16 cellular contexts compared by ENCODE assay signal in the genomic region with DNA sequence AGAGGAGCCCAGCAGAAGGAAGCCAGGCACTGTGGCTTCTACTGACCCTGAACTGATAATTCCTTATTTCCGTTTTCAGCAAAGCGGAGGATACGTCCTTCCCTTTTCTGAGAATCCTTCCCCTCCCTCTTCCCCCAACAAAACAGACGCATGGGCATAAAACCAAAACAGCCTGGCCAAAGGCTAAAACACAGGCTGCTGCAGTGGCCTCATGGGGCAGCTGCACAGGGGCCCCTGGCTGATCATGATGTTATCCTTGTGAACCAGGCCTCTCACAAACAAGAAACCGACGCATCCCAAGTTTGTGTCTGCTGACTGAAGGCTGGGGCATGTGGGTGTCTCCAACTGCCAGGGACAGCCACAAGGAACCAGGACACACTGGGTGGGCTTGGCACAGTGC. TPM values are rescaled to one million over a fixed set of nuclear protein-coding genes. Genes with fewer than 3 reads are reported as not detected.
DNase-seq lines count a peak whose midpoint lies in the region; ATAC-seq and TF ChIP-seq lines count a peak whose summit lies in the region.
"Had no signal": no experiment of that assay in that cellular context is flagged by ENCODE, and none has a peak within 500 bp of the region (broad histone marks: within the 10 kb centered on the region; RNA-seq: fewer than 3 reads in every experiment).

No MANE protein-coding gene starts in this region.

- H3K4me3 ChIP-seq in adrenal gland (no peak overlapping the region), right lobe of liver (no peak overlapping the region), skeletal muscle tissue (ENCODE audit: low read length in 3 of 3) (no peak overlapping the region)

- WGBS in adrenal gland, 4 donors, result 30 to 44% (median 36%) methylated on average over 4 to 6 of the region's 6 CpGs
- WGBS in right lobe of liver (ENCODE audit: insufficient coverage, low coverage, low lambda C conversion rate, missing lambda C conversion rate), result 29% methylated on average over 4 of the region's 6 CpGs

- no peak for TF ChIP-seq POLR2A in adrenal gland (IDR thresholded peaks at IDR 0.05)
- TF ChIP-seq POLR2A in right lobe of liver (IDR thresholded peaks at IDR 0.05), result no peak

- peaks cover 0 to 14% of the 10 kb centered on the region in 2 donors for H3K4me1 ChIP-seq in adrenal gland (replicated peaks in 1 of 2)
- peaks cover 0 to 3% (median 0%) of the 10 kb centered on the region in 4 donors for H3K4me1 ChIP-seq in right lobe of liver
- H3K4me1 ChIP-seq in skeletal muscle tissue (ENCODE audit: control insufficient read depth in 3 of 3, insufficient read depth in 3 of 3, low read length in 3 of 3), result peaks cover 15 to 26% (median 20%) of the 10 kb centered on the region in 3 donors

- no peaks in the 10 kb centered on the region for H3K36me3 ChIP-seq in adrenal gland (replicated peaks in 1 of 2)
- H3K36me3 ChIP-seq in right lobe of liver, result no peaks in the 10 kb centered on the region
- peaks cover 0 to 20% (median 7%) of the 10 kb centered on the region in 3 donors for H3K36me3 ChIP-seq in skeletal muscle tissue (ENCODE audit: control insufficient read depth in 3 of 3, insufficient read depth in 3 of 3, low read length in 3 of 3)

- H3K9me3 ChIP-seq in adrenal gland (replicated peaks in 1 of 3) (no peaks in the 10 kb centered on the region), right lobe of liver (no peaks in the 10 kb centered on the region), skeletal muscle tissue (ENCODE audit: control insufficient read depth in 3 of 3, low read length in 3 of 3) (no peaks in the 10 kb centered on the region)

- peak overlapping the region in 2 of 3 donors; percentile 32 to 60 for H3K9ac ChIP-seq in skeletal muscle tissue (ENCODE audit: low read depth in 1 of 3, low read length in 3 of 3)
- H3K9ac ChIP-seq: KMS-11 had no signal

- peak; percentile 90 for DNase-seq in GF-D8 (lab: John Stamatoyannopoulos, UW)
- peak in 6 of 7 donors; percentile 26 to 55 (median 28) for DNase-seq in adrenal gland
- DNase-seq in right lobe of liver, result no peak
- no peak for DNase-seq in GM19238 (ENCODE audit: insufficient read length, low spot score)
- DNase-seq: activated gamma-delta T cell; central memory CD4-positive, alpha-beta T cell; DND-41; NK-92 treated with Interleukin-12 subunit alpha and Interleukin-12 subunit beta, amount 100 ng/mL, for 24 hours; stimulated activated CD4-positive, alpha-beta T cell treated with anti-CD3 and anti-CD28 coated beads, Interleukin-15, amount 100 ng/mL, for 24 hours; stimulated activated CD8-positive, alpha-beta memory T cell treated with anti-CD3 and anti-CD28 coated beads, Interleukin-4, amount 100 ng/mL, for 48 hours had no signal

- ATAC-seq in right lobe of liver (peak; percentile 59 to 77 (median 73)), GM21390 (IDR thresholded peaks at IDR 0.05; ENCODE audit: unreplicated experiment) (no peak), HG03045 (IDR thresholded peaks at IDR 0.05; ENCODE audit: unreplicated experiment) (no peak), GM18520 (IDR thresholded peaks at IDR 0.05; ENCODE audit: unreplicated experiment) (no peak)

- H3K27ac ChIP-seq in adrenal gland (peak overlapping the region in 4 of 5 donors; percentile 25 to 79 (median 44)), right lobe of liver (peak overlapping the region in 1 of 3 donors; percentile 21), skeletal muscle tissue (ENCODE audit: low read depth, low read length) (peak overlapping the region; percentile 56)
- H3K27ac ChIP-seq: KMS-11 had no signal

- TF ChIP-seq CTCF in adrenal gland (IDR thresholded peaks at IDR 0.05) (no peak), right lobe of liver (IDR thresholded peaks at IDR 0.05) (no peak)

- intact Hi-C loops in adrenal gland (cut with DNase I) (no loop called here), right lobe of liver (cut with DNase I) (no loop called here)

- no peaks in the 10 kb centered on the region for H3K27me3 ChIP-seq in adrenal gland
- H3K27me3 ChIP-seq in right lobe of liver, result no peaks in the 10 kb centered on the region
- no peaks in the 10 kb centered on the region for H3K27me3 ChIP-seq in skeletal muscle tissue (ENCODE audit: control insufficient read depth in 3 of 3, insufficient read depth in 3 of 3, low read length in 3 of 3)

RNA-seq across cellular contexts. Expression of gene STON2, which starts 23.4 kb away (rescaled TPM):
- 10 to 100 TPM in 3 of 8 donors, 1 to 10 TPM in 5; 2.8 to 15.4 (median 7.3) TPM for total RNA-seq in adrenal gland
- under 1 TPM; 0.62 to 0.88 (median 0.88) TPM for polyA plus RNA-seq in adrenal gland
- total RNA-seq in right lobe of liver, result 10 to 100 TPM in 3 of 6 experiments, 1 to 10 TPM in 3; 4.9 to 23.7 (median 10.7) TPM
- 30.8 TPM for total RNA-seq in skeletal muscle tissue
- total RNA-seq: B cell had no signal

Comparison
In these comparisons a context has a peak if more than half of its experiments do, and no peak if none do; other contexts are left out.
1. DNase-seq: peak in GF-D8 (single experiment) and adrenal gland (6 of 7); none in right lobe of liver (0 of 3) and GM19238 (single experiment).
2. ATAC-seq: peak in right lobe of liver (4 of 4); none in GM21390 (single experiment), HG03045 (single experiment) and GM18520 (single experiment).